ENCODE assay signal across 27 cellular contexts in the genomic region with DNA sequence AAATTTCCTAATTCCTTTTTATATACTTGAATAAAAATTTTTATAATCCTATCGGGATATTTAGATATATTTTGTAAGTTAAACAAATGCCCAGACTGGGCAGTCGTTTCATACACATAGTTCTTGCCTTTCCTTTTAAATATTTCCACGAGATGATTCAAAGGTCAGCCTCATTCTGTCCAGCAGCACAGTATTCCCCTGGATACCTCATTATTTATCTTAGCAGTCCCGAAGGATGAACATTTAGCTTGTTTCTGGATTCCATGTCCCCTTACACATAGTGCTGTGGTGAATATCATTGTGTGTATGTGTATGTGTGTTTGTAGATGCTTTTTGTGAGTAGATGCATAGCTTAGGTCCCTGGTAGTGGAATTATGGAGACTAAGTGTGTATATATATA. TPM values are rescaled to one million over a fixed set of nuclear protein-coding genes. Genes with fewer than 3 reads are reported as not detected.
DNase-seq lines count a peak whose midpoint lies in the region; TF ChIP-seq lines count a peak whose summit lies in the region.
"Had no signal": no experiment of that assay in that cellular context is flagged by ENCODE, and none has a peak within 500 bp of the region (broad histone marks: within the 10 kb centered on the region; RNA-seq: fewer than 3 reads in every experiment).

No MANE protein-coding gene starts in this region.

- H3K4me1 ChIP-seq in GM23248 (ENCODE audit: insufficient read depth) = no peaks in the 10 kb centered on the region
- peaks cover 0 to 99% (median 74%) of the 10 kb centered on the region in 4 donors for H3K4me1 ChIP-seq in sigmoid colon

- DNase-seq in GM23248 (peak; percentile 5), choroid plexus epithelial cell (ENCODE audit: low read depth) (peak; percentile 43), kidney tubule cell (ENCODE audit: low spot score) (peak; percentile 25), sigmoid colon (no peak), NCI-H524 (lab: John Stamatoyannopoulos, UW) (no peak), caudate nucleus (lab: John Stamatoyannopoulos, UW) (no peak), NCI-H82 treated with DMSO at 0.1 percent for 48 hours (lab: John Stamatoyannopoulos, UW; ENCODE audit: unreplicated experiment) (no peak)
- DNase-seq in T-helper 2 cell treated with Interferon-gamma antibody and Interleukin-4, amounts not matched to agents 5 μg/mL and 100 μg/mL, for 36 hours (ENCODE audit: low spot score) = no peak
- DNase-seq: activated B cell treated with CpG ODN at 0.5 μM for 24 hours; effector CD8-positive, alpha-beta T cell; erythroblast; kidney; NCI-H1105; NCI-H2029; NCI-H345; PC-9; Right ventricle myocardium superior; stimulated activated CD4-positive, alpha-beta T cell treated with anti-CD3 and anti-CD28 coated beads, Interleukin-4, amount 100 ng/mL, for 24 hours; stimulated activated naive B cell treated with anti-CD40 and anti-IgM and Interleukin-4, amounts not matched to agents 10 μg/mL and 1 μg/mL and 100 μg/mL, for 72 hours; SW 1271 had no signal

- no peaks in the 10 kb centered on the region for H3K9me2 ChIP-seq in GM23248 (ENCODE audit: insufficient read depth)

- H3K27me3 Mint-ChIP-seq in T-helper 2 cell treated with Interferon-gamma antibody and Interleukin-4, amounts not matched to agents 5 μg/mL and 100 μg/mL, for 36 hours (ENCODE audit: low read depth) = no peaks in the 10 kb centered on the region
- H3K27me3 Mint-ChIP-seq: activated B cell treated with CpG ODN at 0.5 μM for 24 hours; activated T-helper 17 cell treated with anti-CD3 and anti-CD28 coated beads, Interleukin-2, amount 50 U/mL, for 72 hours; IgD-negative memory B cell; stimulated activated naive B cell treated with anti-CD40 and anti-IgM and Interleukin-4, amounts not matched to agents 10 μg/mL and 1 μg/mL and 100 μg/mL, for 72 hours had no signal

- 0 out of 2 replicates have a peak, but pooled peaks cover 9% of the 10 kb centered on the region for H4K20me1 ChIP-seq in GM23248 (ENCODE audit: insufficient read depth)

- H2AFZ ChIP-seq in GM23248 = no peak overlapping the region
- H2AFZ ChIP-seq: PC-9 had no signal

- intact Hi-C loops in sigmoid colon (cut with DNase I) = no loop called here

- 78 to 81% methylated on average over 4 of the region's 4 CpGs for WGBS in GM23248 (ENCODE audit: low coverage in 1 of 2, low lambda C conversion rate in 2 of 2, missing lambda C conversion rate in 2 of 2), 2 experiments
- WGBS in sigmoid colon, 2 donors = 41 to 71% methylated on average over 4 of the region's 4 CpGs

- peaks cover 87% of the 10 kb centered on the region for H3K79me2 ChIP-seq in GM23248 (ENCODE audit: insufficient read depth)

- TF ChIP-seq CTCF in choroid plexus epithelial cell (conservative IDR thresholded peaks at IDR 0.05; ENCODE audit: low read depth, low read length) (no peak), sigmoid colon (IDR thresholded peaks at IDR 0.05) (no peak)

- H3K4me3 Mint-ChIP-seq in T-helper 2 cell treated with Interferon-gamma antibody and Interleukin-4, amounts not matched to agents 5 μg/mL and 100 μg/mL, for 36 hours = no peak overlapping the region
- H3K4me3 Mint-ChIP-seq: activated B cell treated with CpG ODN at 0.5 μM for 24 hours; activated T-helper 17 cell treated with anti-CD3 and anti-CD28 coated beads, Interleukin-2, amount 50 U/mL, for 72 hours; IgD-negative memory B cell; stimulated activated naive B cell treated with anti-CD40 and anti-IgM and Interleukin-4, amounts not matched to agents 10 μg/mL and 1 μg/mL and 100 μg/mL, for 72 hours had no signal

- no peak for TF ChIP-seq EP300 in sigmoid colon (IDR thresholded peaks at IDR 0.05)

- H3K27ac Mint-ChIP-seq in T-helper 2 cell treated with Interferon-gamma antibody and Interleukin-4, amounts not matched to agents 5 μg/mL and 100 μg/mL, for 36 hours = no peak overlapping the region
- H3K27ac Mint-ChIP-seq: activated B cell treated with CpG ODN at 0.5 μM for 24 hours; activated naive CD4-positive, alpha-beta T cell treated with anti-CD3 and anti-CD28 coated beads, Interleukin-2, amount 50 U/mL, for 72 hours; activated T-helper 17 cell treated with anti-CD3 and anti-CD28 coated beads, Interleukin-2, amount 50 U/mL, for 72 hours; IgD-negative memory B cell; stimulated activated naive B cell treated with anti-CD40 and anti-IgM and Interleukin-4, amounts not matched to agents 10 μg/mL and 1 μg/mL and 100 μg/mL, for 72 hours had no signal

- H3K4me2 ChIP-seq in GM23248 (ENCODE audit: unreplicated experiment) = no peak overlapping the region
- H3K4me2 ChIP-seq: PC-9 had no signal

- H3K36me3 Mint-ChIP-seq in T-helper 2 cell treated with Interferon-gamma antibody and Interleukin-4, amounts not matched to agents 5 μg/mL and 100 μg/mL, for 36 hours (ENCODE audit: low read depth) = no peaks in the 10 kb centered on the region
- H3K36me3 Mint-ChIP-seq: activated naive CD4-positive, alpha-beta T cell treated with anti-CD3 and anti-CD28 coated beads, Interleukin-2, amount 50 U/mL, for 72 hours; stimulated activated naive B cell treated with anti-CD40 and anti-IgM and Interleukin-4, amounts not matched to agents 10 μg/mL and 1 μg/mL and 100 μg/mL, for 72 hours had no signal

- H3K9ac ChIP-seq in GM23248 = no peak overlapping the region

- no peaks in the 10 kb centered on the region for H3F3A ChIP-seq in GM23248 (ENCODE audit: insufficient read depth)

- no peaks in the 10 kb centered on the region for H3K27me3 ChIP-seq in GM23248 (replicated peaks; ENCODE audit: insufficient read depth)
- H3K27me3 ChIP-seq in sigmoid colon = no peaks in the 10 kb centered on the region
- H3K27me3 ChIP-seq: ascending aorta, gastroesophageal sphincter had no signal

- no peaks in the 10 kb centered on the region for H3K4me1 Mint-ChIP-seq in T-helper 2 cell treated with Interferon-gamma antibody and Interleukin-4, amounts not matched to agents 5 μg/mL and 100 μg/mL, for 36 hours (ENCODE audit: low read depth)

- TF ChIP-seq POLR2A in sigmoid colon (IDR thresholded peaks at IDR 0.05) = no peak

- in situ Hi-C loops in GM23248 (cut with MboI) = no loop called here

- H3K4me3 ChIP-seq in GM23248 (no peak overlapping the region), choroid plexus epithelial cell (ENCODE audit: low read depth, low read length) (no peak overlapping the region), sigmoid colon (no peak overlapping the region)
- H3K4me3 ChIP-seq: ascending aorta, gastroesophageal sphincter, PC-9, thoracic aorta had no signal

- H3K36me3 ChIP-seq in GM23248 (ENCODE audit: low read depth) (no peaks in the 10 kb centered on the region), sigmoid colon (no peaks in the 10 kb centered on the region)
- H3K36me3 ChIP-seq: ascending aorta, gastroesophageal sphincter, thoracic aorta had no signal

- H3K27ac ChIP-seq in GM23248 = no peak overlapping the region
- peak overlapping the region; percentile 36 to 68 (median 53) for H3K27ac ChIP-seq in sigmoid colon
- no peak overlapping the region for H3K27ac ChIP-seq in caudate nucleus (ENCODE audit: low read depth, low read length)
- H3K27ac ChIP-seq: ascending aorta, C4-2B, PC-9, thoracic aorta had no signal

- H3K9me3 ChIP-seq in GM23248 (ENCODE audit: low read depth) (no peaks in the 10 kb centered on the region), sigmoid colon (no peaks in the 10 kb centered on the region)
- H3K9me3 ChIP-seq: ascending aorta, gastroesophageal sphincter, thoracic aorta had no signal

- H3K9me3 Mint-ChIP-seq in T-helper 2 cell treated with Interferon-gamma antibody and Interleukin-4, amounts not matched to agents 5 μg/mL and 100 μg/mL, for 36 hours = no peaks in the 10 kb centered on the region
- H3K9me3 Mint-ChIP-seq: activated B cell treated with CpG ODN at 0.5 μM for 24 hours; activated naive CD4-positive, alpha-beta T cell treated with anti-CD3 and anti-CD28 coated beads, Interleukin-2, amount 50 U/mL, for 72 hours; activated T-helper 17 cell treated with anti-CD3 and anti-CD28 coated beads, Interleukin-2, amount 50 U/mL, for 72 hours; IgD-negative memory B cell; stimulated activated naive B cell treated with anti-CD40 and anti-IgM and Interleukin-4, amounts not matched to agents 10 μg/mL and 1 μg/mL and 100 μg/mL, for 72 hours had no signal

RNA-seq across cellular contexts. Expression of a gene that starts 38.3 kb away (rescaled TPM):
- total RNA-seq in GM23248 (2014; rRNA removed; shearing (Covaris generic)) = 20.6 and 21.7 TPM in 2 replicates
- polyA plus RNA-seq in GM23248 (2016; fragmentation: Nextera tagmentation; extraction: Ambion mirVana) (5.3 and 6.6 TPM in 2 replicates), sigmoid colon (10 to 100 TPM in 2 of 3 donors, 1 to 10 TPM in 1; 7.8 to 18.5 (median 10.7) TPM)
- total RNA-seq in sigmoid colon = 10 to 100 TPM; 34.2 to 63.1 (median 55.9) TPM

Comparison
In these comparisons a context has a peak if more than half of its experiments do, and no peak if none do; other contexts are left out.
1. DNase-seq: peak in GM23248 (single experiment), choroid plexus epithelial cell (single experiment) and kidney tubule cell (single experiment); none in sigmoid colon (single experiment), NCI-H524 (0 of 2), caudate nucleus (0 of 61), NCI-H82 treated with DMSO at 0.1 percent for 48 hours (single experiment) and T-helper 2 cell treated with Interferon-gamma antibody and Interleukin-4, amounts not matched to agents 5 μg/mL and 100 μg/mL, for 36 hours (single experiment).
2. H3K27ac ChIP-seq: peak in sigmoid colon (4 of 4); none in GM23248 (single experiment) and caudate nucleus (single experiment).